ENCODE assay signal across 15 cellular contexts in genomic region chr20:5586720-5587119, GRCh38. TPM values are rescaled to one million over a fixed set of nuclear protein-coding genes. Genes with fewer than 3 reads are reported as not detected.
DNase-seq lines count a peak whose midpoint lies in the region; ATAC-seq and TF ChIP-seq lines count a peak whose summit lies in the region.
"Had no signal": no experiment of that assay in that cellular context is flagged by ENCODE, and none has a peak within 500 bp of the region (broad histone marks: within the 10 kb centered on the region; RNA-seq: fewer than 3 reads in every experiment).

No MANE protein-coding gene starts in this region.

- POLR2A ChIA-PET in activated B cell treated with CpG ODN at 0.5 μM for 24 hours (lab: Charles Lee), result interaction anchor here (1.0 kb wide), 1 partner anchor 23 kb away, joined by 4 read pairs; no protein-coding TSS in a partner anchor

- H3K27ac Mint-ChIP-seq in activated T-cell treated with anti-CD3 and anti-CD28 coated beads, Interleukin-2, amount 50 U/mL, for 24 hours, result peak overlapping the region; percentile 85
- H3K27ac Mint-ChIP-seq in activated B cell treated with CpG ODN at 0.5 μM for 24 hours (peak overlapping the region; percentile 67), nephron progenitor cell (peak overlapping the region; percentile 64), HFFc6 (no peak overlapping the region)
- H3K27ac Mint-ChIP-seq: brain had no signal

- H3K9me3 Mint-ChIP-seq in activated T-cell treated with anti-CD3 and anti-CD28 coated beads, Interleukin-2, amount 50 U/mL, for 24 hours, result no peaks in the 10 kb centered on the region
- H3K9me3 Mint-ChIP-seq in activated B cell treated with CpG ODN at 0.5 μM for 24 hours, result no peaks in the 10 kb centered on the region
- no peaks in the 10 kb centered on the region for H3K9me3 Mint-ChIP-seq in nephron progenitor cell
- no peaks in the 10 kb centered on the region for H3K9me3 Mint-ChIP-seq in HFFc6
- H3K9me3 Mint-ChIP-seq: brain had no signal

- H3K27me3 Mint-ChIP-seq in activated T-cell treated with anti-CD3 and anti-CD28 coated beads, Interleukin-2, amount 50 U/mL, for 24 hours, result no peaks in the 10 kb centered on the region
- H3K27me3 Mint-ChIP-seq in activated B cell treated with CpG ODN at 0.5 μM for 24 hours, result no peaks in the 10 kb centered on the region
- no peaks in the 10 kb centered on the region for H3K27me3 Mint-ChIP-seq in nephron progenitor cell (ENCODE audit: low read depth, poor library complexity)
- no peaks in the 10 kb centered on the region for H3K27me3 Mint-ChIP-seq in HFFc6 (ENCODE audit: insufficient read depth)
- H3K27me3 Mint-ChIP-seq: brain had no signal

- no peak for DNase-seq in activated T-cell treated with anti-CD3 and anti-CD28 coated beads, Interleukin-2, amount 50 U/mL, for 24 hours
- no peak for DNase-seq in activated T-cell treated with anti-CD3 and anti-CD28 coated beads, Interleukin-2, amount 50 U/mL, for 1 hour
- no peak for DNase-seq in activated B cell treated with CpG ODN at 0.5 μM for 24 hours
- no peak for DNase-seq in nephron progenitor cell
- no peak for DNase-seq in 8988T
- DNase-seq in HFFc6, result no peak
- DNase-seq: NCI-H1436 treated with DMSO at 0.1 percent for 48 hours; PC-3; posterior cingulate gyrus; stimulated activated CD4-positive, alpha-beta T cell treated with anti-CD3 and anti-CD28 coated beads, Interleukin-15, amount 100 ng/mL, for 24 hours; substantia nigra had no signal

- peaks cover 71% of the 10 kb centered on the region for H3K36me3 Mint-ChIP-seq in activated T-cell treated with anti-CD3 and anti-CD28 coated beads, Interleukin-2, amount 50 U/mL, for 24 hours (ENCODE audit: low read depth)
- peaks cover 52% of the 10 kb centered on the region for H3K36me3 Mint-ChIP-seq in activated B cell treated with CpG ODN at 0.5 μM for 24 hours (ENCODE audit: low read depth)
- H3K36me3 Mint-ChIP-seq in nephron progenitor cell (ENCODE audit: low read depth), result peaks cover 43% of the 10 kb centered on the region
- H3K36me3 Mint-ChIP-seq in HFFc6 (ENCODE audit: low read depth), result peaks cover 8% of the 10 kb centered on the region; the same call in 1 of the 2 replicates

- intact Hi-C loops in activated B cell treated with CpG ODN at 0.5 μM for 24 hours (cut with micrococcal nuclease), result loop anchor here (2.0 to 5.0 kb wide), 2 partner anchors 16 to 186 kb away; no protein-coding TSS in a partner anchor

- peaks cover 66% of the 10 kb centered on the region for H3K4me1 Mint-ChIP-seq in activated T-cell treated with anti-CD3 and anti-CD28 coated beads, Interleukin-2, amount 50 U/mL, for 24 hours (ENCODE audit: low read depth)
- peaks cover 48% of the 10 kb centered on the region for H3K4me1 Mint-ChIP-seq in activated B cell treated with CpG ODN at 0.5 μM for 24 hours
- H3K4me1 Mint-ChIP-seq in nephron progenitor cell, result no peaks in the 10 kb centered on the region
- peaks cover 6% of the 10 kb centered on the region; the same call in 1 of the 2 replicates for H3K4me1 Mint-ChIP-seq in HFFc6 (ENCODE audit: low read depth)
- H3K4me1 Mint-ChIP-seq: brain had no signal

- TF ChIP-seq CTCF in activated B cell treated with CpG ODN at 0.5 μM for 24 hours (IDR thresholded peaks at IDR 0.05) (no peak), nephron progenitor cell (IDR thresholded peaks at IDR 0.05) (no peak), HFFc6 (IDR thresholded peaks at IDR 0.05) (no peak)

- no peak overlapping the region for H3K4me3 Mint-ChIP-seq in activated T-cell treated with anti-CD3 and anti-CD28 coated beads, Interleukin-2, amount 50 U/mL, for 24 hours
- H3K4me3 Mint-ChIP-seq in activated B cell treated with CpG ODN at 0.5 μM for 24 hours, result peak overlapping the region; percentile 20
- H3K4me3 Mint-ChIP-seq in nephron progenitor cell, result no peak overlapping the region
- no peak overlapping the region for H3K4me3 Mint-ChIP-seq in HFFc6
- H3K4me3 Mint-ChIP-seq: brain had no signal

- CTCF ChIA-PET in activated B cell treated with CpG ODN at 0.5 μM for 24 hours (lab: Charles Lee), result interaction anchor here (0.9 to 1.2 kb wide), 2 partner anchors 9 to 59 kb away, joined by 3 read pairs; no protein-coding TSS in a partner anchor

- ATAC-seq in GM21723 (IDR thresholded peaks at IDR 0.05; ENCODE audit: unreplicated experiment) (peak; percentile 41), activated B cell treated with CpG ODN at 0.5 μM for 24 hours (ENCODE audit: low read depth) (peak; percentile 69), HG02623 (IDR thresholded peaks at IDR 0.05; ENCODE audit: unreplicated experiment) (no peak)
- ATAC-seq: PC-3, SK-N-SH treated with all-trans-retinoic acid at 6 μM for 48 hours had no signal

RNA-seq across cellular contexts. Expression of gene GPCPD1, which starts 24.1 kb away (rescaled TPM):
- 67.4 and 91.4 TPM in 2 replicates for total RNA-seq in activated B cell treated with CpG ODN at 0.5 μM for 24 hours
- total RNA-seq in HFFc6 (2021; fragmentation: NEBNext Ultra II Directional; extraction: Animal tissue kit (Norgen Biotek cat#: 25700)), result 10 to 100 TPM; 15.1 to 18.5 (median 16.4) TPM
